ENCODE assay signal across 9 cellular contexts in genomic region chr2:45242161-45242741, GRCh38.
DNase-seq lines count a peak whose midpoint lies in the region; ATAC-seq and TF ChIP-seq lines count a peak whose summit lies in the region.
"Had no signal": no experiment of that assay in that cellular context is flagged by ENCODE, and none has a peak within 500 bp of the region (broad histone marks: within the 10 kb centered on the region; RNA-seq: fewer than 3 reads in every experiment).

No MANE protein-coding gene starts in this region.

- H3K4me3 Mint-ChIP-seq in stimulated activated effector memory CD8-positive, alpha-beta T cell treated with anti-CD3 and anti-CD28 coated beads, Interleukin-12 subunit alpha, Interleukin-12 subunit beta, amount 100 ng/mL, for 72 hours = no peak overlapping the region
- H3K4me3 Mint-ChIP-seq: activated T-cell treated with anti-CD3 and anti-CD28 coated beads, Interleukin-2, amount 50 U/mL, for 72 hours had no signal

- TF ChIP-seq CTCF in omental fat pad (IDR thresholded peaks at IDR 0.05) = no peak

- no peak overlapping the region for H3K27ac Mint-ChIP-seq in stimulated activated effector memory CD8-positive, alpha-beta T cell treated with anti-CD3 and anti-CD28 coated beads, Interleukin-12 subunit alpha, Interleukin-12 subunit beta, amount 100 ng/mL, for 72 hours
- H3K27ac Mint-ChIP-seq: activated T-cell treated with anti-CD3 and anti-CD28 coated beads, Interleukin-2, amount 50 U/mL, for 72 hours had no signal

- H3K9me3 Mint-ChIP-seq in stimulated activated effector memory CD8-positive, alpha-beta T cell treated with anti-CD3 and anti-CD28 coated beads, Interleukin-12 subunit alpha, Interleukin-12 subunit beta, amount 100 ng/mL, for 72 hours = no peaks in the 10 kb centered on the region

- H3K4me1 Mint-ChIP-seq in stimulated activated effector memory CD8-positive, alpha-beta T cell treated with anti-CD3 and anti-CD28 coated beads, Interleukin-12 subunit alpha, Interleukin-12 subunit beta, amount 100 ng/mL, for 72 hours = peaks cover 7% of the 10 kb centered on the region

- ATAC-seq in SK-N-SH treated with all-trans-retinoic acid at 6 μM for 48 hours (peak; percentile 55), left cardiac atrium (peak; percentile 82 to 89), omental fat pad (ENCODE audit: low FRiP score) (no peak)
- ATAC-seq in stimulated activated effector memory CD8-positive, alpha-beta T cell treated with anti-CD3 and anti-CD28 coated beads, Interleukin-12 subunit alpha, Interleukin-12 subunit beta, amount 100 ng/mL, for 72 hours = peak; percentile 26
- ATAC-seq: activated T-cell treated with anti-CD3 and anti-CD28 coated beads, Interleukin-2, amount 50 U/mL, for 72 hours had no signal

- DNase-seq in DMS 273 (lab: John Stamatoyannopoulos, UW; ENCODE audit: unreplicated experiment) (peak; percentile 65), DMS 273 treated with DMSO at 0.1 percent for 48 hours (lab: John Stamatoyannopoulos, UW) (no peak), left cardiac atrium (no peak), DMS79 treated with DMSO at 0.1 percent for 48 hours (lab: John Stamatoyannopoulos, UW) (no peak), GM03348 (ENCODE audit: low spot score) (no peak), omental fat pad (ENCODE audit: low spot score) (no peak)
- DNase-seq in stimulated activated effector memory CD8-positive, alpha-beta T cell treated with anti-CD3 and anti-CD28 coated beads, Interleukin-12 subunit alpha, Interleukin-12 subunit beta, amount 100 ng/mL, for 72 hours (ENCODE audit: low spot score in 2 of 2) = peak in 1 of 2 donors; percentile 25
- DNase-seq: activated T-cell treated with anti-CD3 and anti-CD28 coated beads, Interleukin-2, amount 50 U/mL, for 72 hours had no signal

- intact Hi-C loops in left cardiac atrium (cut with DNase I) = no loop called here

- no peaks in the 10 kb centered on the region for H3K36me3 Mint-ChIP-seq in stimulated activated effector memory CD8-positive, alpha-beta T cell treated with anti-CD3 and anti-CD28 coated beads, Interleukin-12 subunit alpha, Interleukin-12 subunit beta, amount 100 ng/mL, for 72 hours

TF ChIP-seq in SK-N-SH treated with all-trans-retinoic acid at 6 μM for 48 hours, 23 proteins besides CTCF, POLR2A, EP300 and RAD21:
- TF ChIP-seq ISL1 (CRISPR knock-in tag; IDR thresholded peaks at IDR 0.05) = peak; percentile 92
- TF ChIP-seq, protein P1, sequence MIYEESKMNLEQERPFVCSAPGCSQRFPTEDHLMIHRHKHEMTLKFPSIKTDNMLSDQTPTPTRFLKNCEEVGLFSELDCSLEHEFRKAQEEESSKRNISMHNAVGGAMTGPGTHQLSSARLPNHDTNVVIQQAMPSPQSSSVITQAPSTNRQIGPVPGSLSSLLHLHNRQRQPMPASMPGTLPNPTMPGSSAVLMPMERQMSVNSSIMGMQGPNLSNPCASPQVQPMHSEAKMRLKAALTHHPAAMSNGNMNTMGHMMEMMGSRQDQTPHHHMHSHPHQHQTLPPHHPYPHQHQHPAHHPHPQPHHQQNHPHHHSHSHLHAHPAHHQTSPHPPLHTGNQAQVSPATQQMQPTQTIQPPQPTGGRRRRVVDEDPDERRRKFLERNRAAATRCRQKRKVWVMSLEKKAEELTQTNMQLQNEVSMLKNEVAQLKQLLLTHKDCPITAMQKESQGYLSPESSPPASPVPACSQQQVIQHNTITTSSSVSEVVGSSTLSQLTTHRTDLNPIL (CRISPR knock-in tag; IDR thresholded peaks at IDR 0.05; ENCODE audit: low read depth) = peak; percentile 91
- TF ChIP-seq ZNF70 (CRISPR knock-in tag; IDR thresholded peaks at IDR 0.05) = no peak
- TF ChIP-seq CSDC2 (CRISPR knock-in tag; IDR thresholded peaks at IDR 0.05) = 0 out of 2 replicates have a peak, but pooled peaks have one; percentile 66
- no peak for TF ChIP-seq GLIS3 (CRISPR knock-in tag; IDR thresholded peaks at IDR 0.05)
- TF ChIP-seq PATZ1 (CRISPR knock-in tag; IDR thresholded peaks at IDR 0.05; ENCODE audit: borderline replicate concordance) = 0 out of 2 replicates have a peak, but pooled peaks have one; percentile 72
- no peak for TF ChIP-seq ZC3H10 (CRISPR knock-in tag; IDR thresholded peaks at IDR 0.05)
- TF ChIP-seq ZFP3 (CRISPR knock-in tag; IDR thresholded peaks at IDR 0.05) = peak; percentile 70
- no peak for TF ChIP-seq TCF4 (CRISPR knock-in tag; IDR thresholded peaks at IDR 0.05; ENCODE audit: borderline replicate concordance)
- TF ChIP-seq, protein P2, sequence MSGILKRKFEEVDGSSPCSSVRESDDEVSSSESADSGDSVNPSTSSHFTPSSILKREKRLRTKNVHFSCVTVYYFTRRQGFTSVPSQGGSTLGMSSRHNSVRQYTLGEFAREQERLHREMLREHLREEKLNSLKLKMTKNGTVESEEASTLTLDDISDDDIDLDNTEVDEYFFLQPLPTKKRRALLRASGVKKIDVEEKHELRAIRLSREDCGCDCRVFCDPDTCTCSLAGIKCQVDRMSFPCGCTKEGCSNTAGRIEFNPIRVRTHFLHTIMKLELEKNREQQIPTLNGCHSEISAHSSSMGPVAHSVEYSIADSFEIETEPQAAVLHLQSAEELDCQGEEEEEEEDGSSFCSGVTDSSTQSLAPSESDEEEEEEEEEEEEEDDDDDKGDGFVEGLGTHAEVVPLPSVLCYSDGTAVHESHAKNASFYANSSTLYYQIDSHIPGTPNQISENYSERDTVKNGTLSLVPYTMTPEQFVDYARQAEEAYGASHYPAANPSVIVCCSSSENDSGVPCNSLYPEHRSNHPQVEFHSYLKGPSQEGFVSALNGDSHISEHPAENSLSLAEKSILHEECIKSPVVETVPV (CRISPR knock-in tag; IDR thresholded peaks at IDR 0.05) = no peak
- TF ChIP-seq ZFP30 (CRISPR knock-in tag; IDR thresholded peaks at IDR 0.05) = no peak
- TF ChIP-seq TSHZ2 (CRISPR knock-in tag; IDR thresholded peaks at IDR 0.05) = peak; percentile 49; the same call in 1 of the 2 replicates
- TF ChIP-seq, protein P3, sequence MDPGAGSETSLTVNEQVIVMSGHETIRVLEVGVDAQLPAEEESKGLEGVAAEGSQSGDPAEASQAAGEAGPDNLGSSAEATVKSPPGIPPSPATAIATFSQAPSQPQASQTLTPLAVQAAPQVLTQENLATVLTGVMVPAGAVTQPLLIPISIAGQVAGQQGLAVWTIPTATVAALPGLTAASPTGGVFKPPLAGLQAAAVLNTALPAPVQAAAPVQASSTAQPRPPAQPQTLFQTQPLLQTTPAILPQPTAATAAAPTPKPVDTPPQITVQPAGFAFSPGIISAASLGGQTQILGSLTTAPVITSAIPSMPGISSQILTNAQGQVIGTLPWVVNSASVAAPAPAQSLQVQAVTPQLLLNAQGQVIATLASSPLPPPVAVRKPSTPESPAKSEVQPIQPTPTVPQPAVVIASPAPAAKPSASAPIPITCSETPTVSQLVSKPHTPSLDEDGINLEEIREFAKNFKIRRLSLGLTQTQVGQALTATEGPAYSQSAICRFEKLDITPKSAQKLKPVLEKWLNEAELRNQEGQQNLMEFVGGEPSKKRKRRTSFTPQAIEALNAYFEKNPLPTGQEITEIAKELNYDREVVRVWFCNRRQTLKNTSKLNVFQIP (CRISPR knock-in tag; IDR thresholded peaks at IDR 0.05; ENCODE audit: borderline replicate concordance, low read depth) = no peak
- no peak for TF ChIP-seq OSR1 (CRISPR knock-in tag; IDR thresholded peaks at IDR 0.05)
- peak; percentile 44; the same call in 1 of the 2 replicates for TF ChIP-seq SNAI2 (CRISPR knock-in tag; IDR thresholded peaks at IDR 0.05)
- TF ChIP-seq PPARA (CRISPR knock-in tag; IDR thresholded peaks at IDR 0.05; ENCODE audit: borderline replicate concordance) = no peak
TF ChIP-seq in SK-N-SH treated with all-trans-retinoic acid at 6 μM for 48 hours: peak in this region for 7.
